12 cellular contexts compared by ENCODE assay signal in genomic region chr17:38897176-38897575, GRCh38. TPM values are rescaled to one million over a fixed set of nuclear protein-coding genes. Genes with fewer than 3 reads are reported as not detected.
DNase-seq lines count a peak whose midpoint lies in the region; TF ChIP-seq lines count a peak whose summit lies in the region.
"Had no signal": no experiment of that assay in that cellular context is flagged by ENCODE, and none has a peak within 500 bp of the region (broad histone marks: within the 10 kb centered on the region; RNA-seq: fewer than 3 reads in every experiment).

No MANE protein-coding gene starts in this region.

- H3K27me3 ChIP-seq in mesenchymal stem cell (ENCODE audit: control insufficient read depth in 1 of 2, insufficient read depth in 1 of 2, low read length in 2 of 2) (no peaks in the 10 kb centered on the region), thymus (ENCODE audit: control insufficient read depth, insufficient read depth) (no peaks in the 10 kb centered on the region)
- H3K27me3 ChIP-seq: brain microvascular endothelial cell had no signal

- H2AFZ ChIP-seq in mesenchymal stem cell (ENCODE audit: low read depth, low read length), result no peak overlapping the region

- no peak overlapping the region for H2BK5ac ChIP-seq in mesenchymal stem cell (ENCODE audit: low read depth, low read length, poor library complexity, severe bottlenecking)

- H3K4me3 ChIP-seq in cardiac fibroblast (replicated peaks in 1 of 2; ENCODE audit: low read depth in 2 of 2, low read length in 2 of 2) (no peak overlapping the region), mesenchymal stem cell (ENCODE audit: insufficient read depth in 1 of 2, low read depth in 1 of 2, low read length in 2 of 2) (no peak overlapping the region), thymus (ENCODE audit: low read length) (no peak overlapping the region)
- H3K4me3 ChIP-seq: A549 had no signal

- H3K27ac ChIP-seq in mesenchymal stem cell (ENCODE audit: low read length, poor library complexity, severe bottlenecking) (peak overlapping the region; percentile 31), thymus (ENCODE audit: low read depth) (peak overlapping the region; percentile 96)
- H3K27ac ChIP-seq: brain microvascular endothelial cell had no signal

- H3K27ac Mint-ChIP-seq in T-helper 2 cell treated with Interferon-gamma antibody and Interleukin-4, amounts not matched to agents 5 μg/mL and 100 μg/mL, for 36 hours, result no peak overlapping the region

- no peak overlapping the region for H4K91ac ChIP-seq in mesenchymal stem cell (ENCODE audit: low read length)

- no peak overlapping the region for H2BK15ac ChIP-seq in mesenchymal stem cell (ENCODE audit: low read depth, poor library complexity, severe bottlenecking)

- peaks cover 62 to 76% of the 10 kb centered on the region in 2 experiments for H3K36me3 ChIP-seq in mesenchymal stem cell (ENCODE audit: control insufficient read depth in 1 of 2, insufficient read depth in 2 of 2, low read depth in 1 of 2, low read length in 2 of 2)
- peaks cover 51% of the 10 kb centered on the region for H3K36me3 ChIP-seq in thymus (ENCODE audit: control insufficient read depth, insufficient read depth)

- no peak overlapping the region for H2AK5ac ChIP-seq in mesenchymal stem cell (ENCODE audit: low read length, severe bottlenecking)

- no peak for DNase-seq in T-helper 2 cell treated with Interferon-gamma antibody and Interleukin-4, amounts not matched to agents 5 μg/mL and 100 μg/mL, for 36 hours (ENCODE audit: low spot score)
- DNase-seq in T-helper 2 cell, result no peak
- peak; percentile 61 to 76 for DNase-seq in cardiac fibroblast (ENCODE audit: low read depth in 2 of 2)
- peak; percentile 34 for DNase-seq in mesenchymal stem cell
- DNase-seq in germinal center (ENCODE audit: low spot score), result no peak
- no peak for DNase-seq in HuH-7 (ENCODE audit: low spot score)
- DNase-seq in middle frontal gyrus (ENCODE audit: extremely low spot score, low spot score), result no peak
- DNase-seq: brain microvascular endothelial cell, islet precursor cell, NCI-H1436 had no signal

- peak overlapping the region in 1 of 2 experiments; percentile 14 for H3K4ac ChIP-seq in mesenchymal stem cell (ENCODE audit: low read depth in 1 of 2, low read length in 2 of 2)

- H4K8ac ChIP-seq in mesenchymal stem cell (ENCODE audit: low read length), result peak overlapping the region; percentile 4

- H3K9me3 ChIP-seq in mesenchymal stem cell (ENCODE audit: control insufficient read depth, low read length) (no peaks in the 10 kb centered on the region), thymus (ENCODE audit: control insufficient read depth) (no peaks in the 10 kb centered on the region)
- H3K9me3 ChIP-seq: A549 had no signal

- peaks cover 70% of the 10 kb centered on the region for H3K4me1 ChIP-seq in mesenchymal stem cell (ENCODE audit: control insufficient read depth, insufficient read depth, low read depth, low read length)
- H3K4me1 ChIP-seq in thymus (ENCODE audit: control insufficient read depth, insufficient read depth, low read length), result peaks cover 55% of the 10 kb centered on the region

- 80% methylated on average over 6 of the region's 6 CpGs for WGBS in mesenchymal stem cell
- WGBS in thymus, result 91% methylated on average over 6 of the region's 6 CpGs

- TF ChIP-seq CTCF in cardiac fibroblast (IDR thresholded peaks at IDR 0.05; ENCODE audit: low read depth, low read length), result no peak

- no peak overlapping the region for H3K23ac ChIP-seq in mesenchymal stem cell (ENCODE audit: low read length in 2 of 2)

- peak overlapping the region in 1 of 2 experiments; percentile 80 for H3K14ac ChIP-seq in mesenchymal stem cell (ENCODE audit: low read length in 2 of 2)

- peak overlapping the region; percentile 82 for H3K4me3 Mint-ChIP-seq in T-helper 2 cell treated with Interferon-gamma antibody and Interleukin-4, amounts not matched to agents 5 μg/mL and 100 μg/mL, for 36 hours

- peak overlapping the region in 1 of 2 experiments; percentile 61 for H2BK12ac ChIP-seq in mesenchymal stem cell (ENCODE audit: low read length in 2 of 2)

- H3K9me3 Mint-ChIP-seq in T-helper 2 cell treated with Interferon-gamma antibody and Interleukin-4, amounts not matched to agents 5 μg/mL and 100 μg/mL, for 36 hours, result no peaks in the 10 kb centered on the region

- no peak overlapping the region for H2BK120ac ChIP-seq in mesenchymal stem cell (ENCODE audit: low read depth, low read length)

- H3K4me1 Mint-ChIP-seq in T-helper 2 cell treated with Interferon-gamma antibody and Interleukin-4, amounts not matched to agents 5 μg/mL and 100 μg/mL, for 36 hours (ENCODE audit: low read depth), result peaks cover 47% of the 10 kb centered on the region

- peak overlapping the region in 1 of 2 experiments; percentile 63 for H3K18ac ChIP-seq in mesenchymal stem cell (ENCODE audit: low read depth in 1 of 2, low read length in 2 of 2)

- H3K79me1 ChIP-seq in mesenchymal stem cell (replicated peaks; ENCODE audit: low read length, poor library complexity, severe bottlenecking), result peaks cover 4% of the 10 kb centered on the region

- H3K27me3 Mint-ChIP-seq in T-helper 2 cell treated with Interferon-gamma antibody and Interleukin-4, amounts not matched to agents 5 μg/mL and 100 μg/mL, for 36 hours (ENCODE audit: low read depth), result no peaks in the 10 kb centered on the region

- H3K36me3 Mint-ChIP-seq in T-helper 2 cell treated with Interferon-gamma antibody and Interleukin-4, amounts not matched to agents 5 μg/mL and 100 μg/mL, for 36 hours (ENCODE audit: low read depth), result peaks cover 60% of the 10 kb centered on the region

- no peak overlapping the region for H3K4me2 ChIP-seq in mesenchymal stem cell (ENCODE audit: low read length, poor library complexity, severe bottlenecking)
- H3K4me2 ChIP-seq: A549 had no signal

- H3K9ac ChIP-seq in mesenchymal stem cell (ENCODE audit: low read length), result peak overlapping the region; percentile 8

RNA-seq across cellular contexts. Expression of gene LASP1, which starts 27.3 kb away (rescaled TPM):
- 223 TPM for polyA plus RNA-seq in mesenchymal stem cell (2013, experiment 1 of 2)
- polyA plus RNA-seq in mesenchymal stem cell (2013, experiment 2 of 2), result 220 TPM
- 72.5 TPM for polyA plus RNA-seq in thymus

RNA-seq across cellular contexts. Expression of gene RPL23, which starts 43.7 kb away (rescaled TPM):
- polyA plus RNA-seq in mesenchymal stem cell (2013, experiment 1 of 2), result 3,739 TPM
- polyA plus RNA-seq in mesenchymal stem cell (2013, experiment 2 of 2), result 3,716 TPM
- polyA plus RNA-seq in thymus, result 4,550 TPM

Comparison
In these comparisons a context has a peak if more than half of its experiments do, and no peak if none do; other contexts are left out.
1. DNase-seq: peak in cardiac fibroblast (2 of 2) and mesenchymal stem cell (single experiment); none in T-helper 2 cell treated with Interferon-gamma antibody and Interleukin-4, amounts not matched to agents 5 μg/mL and 100 μg/mL, for 36 hours (single experiment), T-helper 2 cell (0 of 5), germinal center (single experiment), HuH-7 (single experiment) and middle frontal gyrus (single experiment).